20 cellular contexts compared by ENCODE assay signal in the genomic region with DNA sequence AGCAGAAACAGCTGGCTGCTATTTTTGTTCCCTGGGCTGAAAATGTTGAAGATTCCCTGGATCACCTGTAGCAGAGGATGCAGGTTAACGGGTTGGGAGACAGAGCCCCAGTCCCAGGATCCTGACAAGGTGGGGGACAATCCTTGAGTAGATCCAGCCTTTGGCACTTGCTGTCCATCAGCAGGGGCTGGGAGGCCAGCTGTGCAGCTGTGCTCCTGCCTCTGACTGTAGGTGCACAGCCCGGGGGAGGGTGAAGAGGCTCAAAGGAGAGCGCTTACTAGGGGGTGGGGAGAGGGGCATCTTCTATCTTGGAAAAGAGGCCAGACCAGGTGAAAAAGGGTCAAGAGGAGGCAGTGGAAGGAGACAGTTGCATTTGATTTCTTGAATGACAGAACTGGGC. TPM values are rescaled to one million over a fixed set of nuclear protein-coding genes. Genes with fewer than 3 reads are reported as not detected.
DNase-seq lines count a peak whose midpoint lies in the region; ATAC-seq, FAIRE-seq and TF ChIP-seq lines count a peak whose summit lies in the region.
"Had no signal": no experiment of that assay in that cellular context is flagged by ENCODE, and none has a peak within 500 bp of the region (broad histone marks: within the 10 kb centered on the region; RNA-seq: fewer than 3 reads in every experiment).

No MANE protein-coding gene starts in this region.

- no peaks in the 10 kb centered on the region for H3K27me3 Mint-ChIP-seq in activated naive CD4-positive, alpha-beta T cell treated with anti-CD3 and anti-CD28 coated beads, Interleukin-2, amount 10 ng/mL, durations not matched to agents 7 days and 5 days
- H3K27me3 Mint-ChIP-seq in glutamatergic neuron (ENCODE audit: unreplicated experiment), result peaks cover 20% of the 10 kb centered on the region

- no peak for FAIRE-seq in RCC 7860 (lab: Jason Lieb, UNC)
- FAIRE-seq: frontal cortex, GM18507 had no signal

- H3K4me1 Mint-ChIP-seq in activated naive CD4-positive, alpha-beta T cell treated with anti-CD3 and anti-CD28 coated beads, Interleukin-2, amount 10 ng/mL, durations not matched to agents 7 days and 5 days, result peaks cover 45% of the 10 kb centered on the region
- peaks cover 10% of the 10 kb centered on the region for H3K4me1 Mint-ChIP-seq in glutamatergic neuron (ENCODE audit: low read depth, unreplicated experiment)

- no peak for DNase-seq in activated naive CD4-positive, alpha-beta T cell treated with anti-CD3 and anti-CD28 coated beads, Interleukin-2, amount 50 U/mL, for 72 hours (ENCODE audit: low spot score in 2 of 2)
- no peak for DNase-seq in activated naive CD4-positive, alpha-beta T cell treated with anti-CD3 and anti-CD28 coated beads, Interleukin-2, amount 10 ng/mL, durations not matched to agents 7 days and 5 days
- DNase-seq in RWPE1 (ENCODE audit: low spot score) (no peak), glutamatergic neuron (no peak), spleen (peak; percentile 61), RCC 7860 (ENCODE audit: low spot score) (no peak), NCI-H2196 (lab: John Stamatoyannopoulos, UW; ENCODE audit: unreplicated experiment) (no peak)
- DNase-seq: activated CD4-positive, CD25-positive, alpha-beta regulatory T cell treated with anti-CD3 and anti-CD28 coated beads, Interleukin-2, amount 50 U/mL, for 72 hours; colonic mucosa; DMS 273 treated with DMSO at 0.1 percent for 48 hours; lower lobe of right lung; NCI-H1092; stimulated activated naive CD4-positive, alpha-beta T cell treated with Interleukin-2 at 50 U/mL for 16 hours; uterus had no signal

- CTCF ChIA-PET in activated naive CD4-positive, alpha-beta T cell treated with anti-CD3 and anti-CD28 coated beads, Interleukin-2, amount 10 ng/mL, durations not matched to agents 7 days and 5 days (lab: Charles Lee), result no interaction called here
- CTCF ChIA-PET in RWPE1 (lab: Yijun Ruan, JAX), result interaction anchor here (0.6 to 1.2 kb wide), 2 partner anchors 26 to 41 kb away, joined by 3 to 4 read pairs; no protein-coding TSS in a partner anchor

- peak overlapping the region; percentile 51 for H3K27ac ChIP-seq in RWPE1
- H3K27ac ChIP-seq in spleen, result no peak overlapping the region
- H3K27ac ChIP-seq: colonic mucosa, lower lobe of right lung, uterus had no signal

- H3K36me3 Mint-ChIP-seq in activated naive CD4-positive, alpha-beta T cell treated with anti-CD3 and anti-CD28 coated beads, Interleukin-2, amount 50 U/mL, for 72 hours, result peaks cover 22 to 24% of the 10 kb centered on the region in 2 donors
- peaks cover 25% of the 10 kb centered on the region for H3K36me3 Mint-ChIP-seq in activated naive CD4-positive, alpha-beta T cell treated with anti-CD3 and anti-CD28 coated beads, Interleukin-2, amount 10 ng/mL, durations not matched to agents 7 days and 5 days
- peaks cover 4% of the 10 kb centered on the region for H3K36me3 Mint-ChIP-seq in glutamatergic neuron (ENCODE audit: unreplicated experiment)

- no peak overlapping the region for H3K4me3 ChIP-seq in spleen
- H3K4me3 ChIP-seq: colonic mucosa, HAP-1, lower lobe of right lung, skin epidermis, uterus had no signal

- peaks cover 10 to 55% (median 26%) of the 10 kb centered on the region in 6 donors for H3K4me1 ChIP-seq in spleen

- TF ChIP-seq POLR2A in spleen (IDR thresholded peaks at IDR 0.05), result no peak

- intact Hi-C loops in spleen (cut with DNase I; ENCODE audit: low total_unique reads), result no loop called here

- H3K36me3 ChIP-seq in spleen, result peaks cover 0 to 69% (median 60%) of the 10 kb centered on the region in 6 donors
- H3K36me3 ChIP-seq: uterus had no signal

- no peaks in the 10 kb centered on the region for H3K9me3 ChIP-seq in spleen
- H3K9me3 ChIP-seq: colonic mucosa, HAP-1, lower lobe of right lung, uterus had no signal

- no peak overlapping the region for H3K4me3 Mint-ChIP-seq in activated naive CD4-positive, alpha-beta T cell treated with anti-CD3 and anti-CD28 coated beads, Interleukin-2, amount 10 ng/mL, durations not matched to agents 7 days and 5 days
- no peak overlapping the region for H3K4me3 Mint-ChIP-seq in glutamatergic neuron (ENCODE audit: unreplicated experiment)

- WGBS in spleen, 5 donors, result 93 to 99% (median 95%) methylated on average over 3 of the region's 3 CpGs

- TF ChIP-seq CTCF in RWPE1 (conservative IDR thresholded peaks at IDR 0.05; ENCODE audit: low read depth) (no peak), glutamatergic neuron (IDR thresholded peaks at IDR 0.05; ENCODE audit: partially characterized antibody, unreplicated experiment) (no peak), spleen (IDR thresholded peaks at IDR 0.05 in 8 of 11, conservative IDR thresholded peaks at IDR 0.05 in 3 of 11) (no peak)

- H3K9me3 Mint-ChIP-seq in activated naive CD4-positive, alpha-beta T cell treated with anti-CD3 and anti-CD28 coated beads, Interleukin-2, amount 50 U/mL, for 72 hours, result no peaks in the 10 kb centered on the region
- no peaks in the 10 kb centered on the region for H3K9me3 Mint-ChIP-seq in activated naive CD4-positive, alpha-beta T cell treated with anti-CD3 and anti-CD28 coated beads, Interleukin-2, amount 10 ng/mL, durations not matched to agents 7 days and 5 days
- peaks cover 16% of the 10 kb centered on the region for H3K9me3 Mint-ChIP-seq in glutamatergic neuron (ENCODE audit: unreplicated experiment)

- ATAC-seq in activated naive CD4-positive, alpha-beta T cell treated with anti-CD3 and anti-CD28 coated beads, Interleukin-2, amount 50 U/mL, for 72 hours, result no peak
- no peak for ATAC-seq in HG02840 (IDR thresholded peaks at IDR 0.05; ENCODE audit: low FRiP score, unreplicated experiment)
- ATAC-seq: lower lobe of right lung had no signal

- peak overlapping the region; percentile 66 to 97 for H3K27ac Mint-ChIP-seq in activated naive CD4-positive, alpha-beta T cell treated with anti-CD3 and anti-CD28 coated beads, Interleukin-2, amount 50 U/mL, for 72 hours
- no peak overlapping the region for H3K27ac Mint-ChIP-seq in activated naive CD4-positive, alpha-beta T cell treated with anti-CD3 and anti-CD28 coated beads, Interleukin-2, amount 10 ng/mL, durations not matched to agents 7 days and 5 days
- H3K27ac Mint-ChIP-seq in glutamatergic neuron (ENCODE audit: unreplicated experiment), result peak overlapping the region; percentile 56

- POLR2A ChIA-PET in RWPE1 (lab: Yijun Ruan, JAX; ENCODE audit: low non-redundant PET), result no interaction called here

- H3K27me3 ChIP-seq in spleen (replicated peaks in 1 of 7), result no peaks in the 10 kb centered on the region
- H3K27me3 ChIP-seq: colonic mucosa, uterus had no signal

RNA-seq across cellular contexts. Expression of a gene that starts 3.5 kb away (rescaled TPM):
- total RNA-seq in activated naive CD4-positive, alpha-beta T cell treated with anti-CD3 and anti-CD28 coated beads, Interleukin-2, amount 50 U/mL, for 72 hours, result 100 to 1,000 TPM in 1 of 2 donors, 10 to 100 TPM in 1; 70.1 to 230 TPM
- total RNA-seq in glutamatergic neuron (ENCODE audit: unreplicated experiment) (125 TPM), spleen (100 to 1,000 TPM in 2 of 7 donors, 10 to 100 TPM in 5; 68.9 to 126 (median 91.8) TPM)
- 10 to 100 TPM; 68.9 to 99.4 (median 92.9) TPM for polyA plus RNA-seq in spleen

RNA-seq across cellular contexts. Expression of a gene that starts 10.6 kb away (rescaled TPM):
- 10 to 100 TPM in 1 of 2 donors, 1 to 10 TPM in 1; 1.8 to 14.9 TPM for total RNA-seq in activated naive CD4-positive, alpha-beta T cell treated with anti-CD3 and anti-CD28 coated beads, Interleukin-2, amount 50 U/mL, for 72 hours
- 29.2 TPM for total RNA-seq in glutamatergic neuron (ENCODE audit: unreplicated experiment)
- total RNA-seq in spleen, result 100 to 1,000 TPM; 111 to 231 (median 149) TPM
- 100 to 1,000 TPM in 1 of 3 donors, 10 to 100 TPM in 2; 69.9 to 144 (median 98.4) TPM for polyA plus RNA-seq in spleen
- total RNA-seq: RPMI7951 had no signal

RNA-seq across cellular contexts. Expression of a gene that starts 22.9 kb away (rescaled TPM):
- 10 to 100 TPM; 44.6 to 47.5 TPM for total RNA-seq in activated naive CD4-positive, alpha-beta T cell treated with anti-CD3 and anti-CD28 coated beads, Interleukin-2, amount 50 U/mL, for 72 hours
- total RNA-seq in glutamatergic neuron (ENCODE audit: unreplicated experiment), result 430 TPM
- 100 to 1,000 TPM in 3 of 7 donors, 10 to 100 TPM in 4; 44.8 to 220 (median 86.4) TPM for total RNA-seq in spleen
- polyA plus RNA-seq in spleen, result 100 to 1,000 TPM in 1 of 3 donors, 10 to 100 TPM in 2; 42.5 to 125 (median 59.2) TPM

RNA-seq across cellular contexts. Expression of a gene that starts 34.1 kb away (rescaled TPM):
- 100 to 1,000 TPM in 1 of 2 donors, 10 to 100 TPM in 1; 73.1 to 108 TPM for total RNA-seq in activated naive CD4-positive, alpha-beta T cell treated with anti-CD3 and anti-CD28 coated beads, Interleukin-2, amount 50 U/mL, for 72 hours
- total RNA-seq in glutamatergic neuron (ENCODE audit: unreplicated experiment), result 227 TPM
- 100 to 1,000 TPM in 5 of 7 donors, 10 to 100 TPM in 2; 86.9 to 155 (median 116) TPM for total RNA-seq in spleen
- polyA plus RNA-seq in spleen, result 100 to 1,000 TPM; 145 to 364 (median 348) TPM

RNA-seq across cellular contexts. Expression of a gene that starts 46.8 kb away (rescaled TPM):
- 10 to 100 TPM in 1 of 2 donors, 1 to 10 TPM in 1; 5.5 to 20.2 TPM for total RNA-seq in activated naive CD4-positive, alpha-beta T cell treated with anti-CD3 and anti-CD28 coated beads, Interleukin-2, amount 50 U/mL, for 72 hours
- 1,261 TPM for total RNA-seq in glutamatergic neuron (ENCODE audit: unreplicated experiment)
- 10 to 100 TPM; 13.0 to 26.5 (median 17.6) TPM for total RNA-seq in spleen
- 10 to 100 TPM in 1 of 3 donors, 1 to 10 TPM in 2; 6.8 to 16.3 (median 7.6) TPM for polyA plus RNA-seq in spleen
